ENCODE assay signal across 8 cellular contexts in the genomic region with DNA sequence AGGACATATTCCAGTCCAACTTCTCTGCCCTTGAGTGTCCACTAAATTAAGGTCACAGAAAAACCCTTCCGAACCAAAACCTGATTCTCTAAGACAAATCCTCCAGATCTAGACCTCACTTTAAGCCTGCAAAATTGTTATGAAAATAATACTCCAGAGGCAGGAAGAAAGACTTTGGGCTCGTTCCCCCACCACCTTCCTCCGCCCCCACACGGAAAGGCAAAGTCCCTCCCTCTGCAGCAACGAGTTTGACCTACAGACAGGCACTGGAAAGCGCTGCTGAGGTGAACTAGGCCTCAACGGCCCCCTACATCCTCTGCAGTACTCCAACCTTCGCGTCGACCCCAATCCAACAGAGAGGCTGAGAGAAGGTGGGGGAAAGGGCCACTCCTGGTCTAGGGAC. TPM values are rescaled to one million over a fixed set of nuclear protein-coding genes. Genes with fewer than 3 reads are reported as not detected.
DNase-seq lines count a peak whose midpoint lies in the region; ATAC-seq lines count a peak whose summit lies in the region.

No MANE protein-coding gene starts in this region.

- ATAC-seq in GM21576 (IDR thresholded peaks at IDR 0.05; ENCODE audit: unreplicated experiment) (peak; percentile 54), left lobe of liver (peak; percentile 88)

- DNase-seq in GM03348 (ENCODE audit: low spot score) (peak; percentile 61), KG1 (lab: John Stamatoyannopoulos, UW) (peak; percentile 41), UCSD-AML1 (lab: John Stamatoyannopoulos, UW; ENCODE audit: unreplicated experiment) (peak; percentile 66), cerebellum (ENCODE audit: low spot score) (peak; percentile 32), left lobe of liver (ENCODE audit: low spot score) (peak; percentile 68), NCI-H1048 (lab: John Stamatoyannopoulos, UW) (no peak)
- DNase-seq in stimulated activated CD4-positive, alpha-beta T cell treated with anti-CD3 and anti-CD28 coated beads, Interleukin-4, amount 100 ng/mL, for 24 hours = peak; percentile 61

RNA-seq across cellular contexts. Expression of a gene that starts 0.8 kb away (rescaled TPM):
- total RNA-seq in cerebellum = 55.3 TPM
- 192 TPM for total RNA-seq in left lobe of liver

RNA-seq across cellular contexts. Expression of a gene that starts 12.7 kb away (rescaled TPM):
- total RNA-seq in cerebellum (119 TPM), left lobe of liver (22.5 TPM)
